2 cellular contexts compared by ENCODE assay signal in genomic region chr5:102788788-102789187, GRCh38.
TF ChIP-seq lines count a peak whose summit lies in the region.

No MANE protein-coding gene starts in this region.

TF ChIP-seq in liver, 16 proteins besides CTCF, POLR2A, EP300 and RAD21:
- TF ChIP-seq REST (IDR thresholded peaks at IDR 0.05) (no peak), JUND (IDR thresholded peaks at IDR 0.05) (peak; percentile 37 to 38), ZBTB33 (IDR thresholded peaks at IDR 0.05) (no peak), SP1 (IDR thresholded peaks at IDR 0.05) (peak; percentile 65), FOXA2 (IDR thresholded peaks at IDR 0.05) (no peak), HNF4G (IDR thresholded peaks at IDR 0.05) (peak; percentile 67), TAF1 (conservative IDR thresholded peaks at IDR 0.05) (peak; percentile 16), GABPA (IDR thresholded peaks at IDR 0.05 in 1 of 2, conservative IDR thresholded peaks at IDR 0.05 in 1 of 2) (peak in 1 of 2 donors; percentile 20), RXRA (IDR thresholded peaks at IDR 0.05) (peak; percentile 11 to 44), HNF4A (conservative IDR thresholded peaks at IDR 0.05) (peak; percentile 83 to 88), FOXA1 (IDR thresholded peaks at IDR 0.05) (no peak), YY1 (IDR thresholded peaks at IDR 0.05) (peak; percentile 9)

TF ChIP-seq in HepG2, 621 proteins besides CTCF, POLR2A, EP300 and RAD21:
- TF ChIP-seq NCOR1 (IDR thresholded peaks at IDR 0.05; ENCODE audit: borderline replicate concordance, low read length): no peak
- TF ChIP-seq WIZ (CRISPR knock-in tag; IDR thresholded peaks at IDR 0.05): no peak
- no peak for TF ChIP-seq RBFOX2 (IDR thresholded peaks at IDR 0.05; ENCODE audit: low read depth, low read length)
- no peak for TF ChIP-seq ZNF143 (CRISPR knock-in tag; IDR thresholded peaks at IDR 0.05)
- TF ChIP-seq ZNF737 (CRISPR knock-in tag; IDR thresholded peaks at IDR 0.05; ENCODE audit: borderline replicate concordance): no peak
- no peak for TF ChIP-seq DNMT1 (CRISPR knock-in tag; IDR thresholded peaks at IDR 0.05)
- TF ChIP-seq KLF11 (CRISPR knock-in tag; IDR thresholded peaks at IDR 0.05): no peak
- TF ChIP-seq ZNF614 (CRISPR knock-in tag; IDR thresholded peaks at IDR 0.05; ENCODE audit: borderline replicate concordance): no peak
- no peak for TF ChIP-seq ETV6 (CRISPR knock-in tag; conservative IDR thresholded peaks at IDR 0.05)
- TF ChIP-seq HES4 (CRISPR knock-in tag; IDR thresholded peaks at IDR 0.05; ENCODE audit: borderline replicate concordance): no peak
